In the genomic region with DNA sequence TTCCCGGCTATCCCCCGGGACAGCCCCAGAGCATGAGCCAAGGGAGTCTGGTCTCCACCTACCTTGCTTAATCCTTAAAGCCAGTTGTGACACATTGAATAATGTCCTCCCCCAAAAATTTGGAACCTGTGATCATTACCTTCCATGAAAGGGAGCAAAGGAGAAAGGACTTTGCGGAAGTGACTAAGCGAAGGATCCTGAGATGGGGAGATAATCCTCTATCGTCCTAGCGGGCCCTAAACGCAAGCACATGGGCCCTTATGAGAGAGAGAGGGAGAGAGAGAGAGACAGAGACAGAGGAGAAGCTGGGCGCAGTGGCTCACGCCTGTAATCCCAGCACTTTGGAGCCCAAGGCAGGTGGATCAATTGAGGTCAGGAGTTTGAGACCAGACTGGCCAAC, we compare ENCODE assay signal across 36 cellular contexts. TPM values are rescaled to one million over a fixed set of nuclear protein-coding genes. Genes with fewer than 3 reads are reported as not detected.
"Had no signal": no experiment of that assay in that cellular context is flagged by ENCODE, and none has a peak within 500 bp of the region (broad histone marks: within the 10 kb centered on the region; RNA-seq: fewer than 3 reads in every experiment).

No MANE protein-coding gene starts in this region.

- H3K4me3 ChIP-seq: MG63 had no signal

- H3K9me3 ChIP-seq: MG63 had no signal

- DNase-seq: Karpas-422, Kasumi-1, MG63, MM.1S, MV-4-11, NCI-H1048, NCI-H1092, NCI-H1092 treated with DMSO at 0.1 percent for 48 hours, NCI-H1105, NCI-H1105 treated with DMSO at 0.1 percent for 48 hours, NCI-H1417, NCI-H1417 treated with DMSO at 0.1 percent for 48 hours, NCI-H1436, NCI-H1436 treated with DMSO at 0.1 percent for 48 hours, NCI-H146, NCI-H1694, NCI-H1694 treated with DMSO at 0.1 percent for 48 hours, NCI-H187, NCI-H187 treated with DMSO at 0.1 percent for 48 hours, NCI-H1930, NCI-H2029, NCI-H2029 treated with DMSO at 0.1 percent for 48 hours, NCI-H2081, NCI-H2081 treated with DMSO at 0.1 percent for 48 hours, NCI-H2107, NCI-H2171, NCI-H2171 treated with DMSO at 0.1 percent for 48 hours, NCI-H2227 treated with DMSO at 0.1 percent for 48 hours, NCI-H226, NCI-H345, NCI-H510A, NCI-H510A treated with DMSO at 0.1 percent for 48 hours had no signal

- H3K36me3 ChIP-seq: MG63 had no signal

RNA-seq across cellular contexts. Expression of gene SPPL2C, which starts 9.5 kb away (rescaled TPM):
- total RNA-seq: LHCN-M2, M059J, MCF 10A, NCI-H460 had no signal
